Comparison of ENCODE assay signal across 27 cellular contexts in genomic region chr2:197641666-197642065, GRCh38. TPM values are rescaled to one million over a fixed set of nuclear protein-coding genes. Genes with fewer than 3 reads are reported as not detected.
"Had no signal": no experiment of that assay in that cellular context is flagged by ENCODE, and none has a peak within 500 bp of the region (broad histone marks: within the 10 kb centered on the region; RNA-seq: fewer than 3 reads in every experiment).

No MANE protein-coding gene starts in this region.

- FAIRE-seq: keratinocyte had no signal

- H3K27me3 ChIP-seq: esophagus squamous epithelium, heart right ventricle, sigmoid colon, stomach, thyroid gland, vagina had no signal

- H3K9me3 Mint-ChIP-seq: memory B cell; natural killer cell; stimulated activated effector memory CD8-positive, alpha-beta T cell treated with anti-CD3 and anti-CD28 coated beads, Interleukin-12 subunit alpha, Interleukin-12 subunit beta, amount 100 ng/mL, for 72 hours had no signal

- DNase-seq: cortex of kidney; effector CD8-positive, alpha-beta T cell; erythroblast; esophagus squamous epithelium; foreskin melanocyte; glutamatergic neuron; heart right ventricle; hippocampal formation; immature natural killer cell; left ventricle myocardium superior; lower lobe of right lung; natural killer cell; posterior cingulate gyrus; psoas muscle; right cardiac atrium; sigmoid colon; stimulated activated CD4-positive, alpha-beta T cell treated with anti-CD3 and anti-CD28 coated beads, Interleukin-2, amount 100 ng/mL, for 24 hours; stimulated activated CD4-positive, alpha-beta T cell treated with anti-CD3 and anti-CD28 coated beads, Interleukin-4, amount 100 ng/mL, for 24 hours; stimulated activated naive CD4-positive, alpha-beta T cell treated with Interleukin-2 at 50 U/mL for 16 hours; stomach; thyroid gland; trophoblast cell had no signal

- H3K36me3 ChIP-seq: lower lobe of right lung, neutrophil had no signal

- H3K9me3 ChIP-seq: esophagus squamous epithelium, heart right ventricle, lower lobe of right lung, neutrophil, psoas muscle, sigmoid colon, stomach, thyroid gland, vagina had no signal

- ATAC-seq: heart right ventricle; left ventricle myocardium superior; lower lobe of right lung; natural killer cell; psoas muscle; right cardiac atrium; stimulated activated effector memory CD8-positive, alpha-beta T cell treated with anti-CD3 and anti-CD28 coated beads, Interleukin-12 subunit alpha, Interleukin-12 subunit beta, amount 100 ng/mL, for 72 hours had no signal

- H3K4me3 Mint-ChIP-seq: memory B cell, natural killer cell had no signal

- H3K4me1 ChIP-seq: esophagus squamous epithelium, heart right ventricle, lower lobe of right lung, psoas muscle, sigmoid colon, stomach, thyroid gland, vagina had no signal

- H3K27ac ChIP-seq: esophagus squamous epithelium, heart right ventricle, lower lobe of right lung, neutrophil, psoas muscle, sigmoid colon, stomach, thyroid gland, vagina had no signal

- H3K36me3 Mint-ChIP-seq: immature natural killer cell; memory B cell; natural killer cell; stimulated activated effector memory CD8-positive, alpha-beta T cell treated with anti-CD3 and anti-CD28 coated beads, Interleukin-12 subunit alpha, Interleukin-12 subunit beta, amount 100 ng/mL, for 72 hours had no signal

- H3K4me3 ChIP-seq: esophagus squamous epithelium, heart right ventricle, lower lobe of right lung, psoas muscle, sigmoid colon, stomach, thyroid gland, vagina had no signal

- H3K4me1 Mint-ChIP-seq: immature natural killer cell, memory B cell, natural killer cell had no signal

- H3K27ac Mint-ChIP-seq: immature natural killer cell, memory B cell, natural killer cell had no signal

RNA-seq across cellular contexts. Expression of gene RFTN2, which starts 33.7 kb away (rescaled TPM):
- total RNA-seq: natural killer cell had no signal
